ENCODE assay signal across 20 cellular contexts in genomic region chr11:18367431-18367830, GRCh38. TPM values are rescaled to one million over a fixed set of nuclear protein-coding genes. Genes with fewer than 3 reads are reported as not detected.
DNase-seq lines count a peak whose midpoint lies in the region; ATAC-seq and TF ChIP-seq lines count a peak whose summit lies in the region.
"Had no signal": no experiment of that assay in that cellular context is flagged by ENCODE, and none has a peak within 500 bp of the region (broad histone marks: within the 10 kb centered on the region; RNA-seq: fewer than 3 reads in every experiment).

No MANE protein-coding gene starts in this region.

- peaks cover 53% of the 10 kb centered on the region for H3K36me3 Mint-ChIP-seq in MCF 10A (ENCODE audit: insufficient read depth, unreplicated experiment)

- BruUV-seq in MCF 10A (replicated peaks; lab: Mats Ljungman, UMichigan) = no TSS peak
- no TSS peak for BruUV-seq in mammary epithelial cell (replicated peaks; lab: Mats Ljungman, UMichigan)

- peak; percentile 16 for DNase-seq in MCF 10A (ENCODE audit: unreplicated experiment)
- DNase-seq in mammary epithelial cell = no peak
- DNase-seq in SK-N-MC (ENCODE audit: low read depth, low spot score) = no peak
- DNase-seq in fibroblast of pulmonary artery (ENCODE audit: low read depth) = peak; percentile 25
- DNase-seq in putamen (ENCODE audit: low spot score) = no peak
- DNase-seq in NCI-H2029 (lab: John Stamatoyannopoulos, UW) = no peak
- DNase-seq: activated CD4-positive, alpha-beta T cell treated with anti-CD3 and anti-CD28 coated beads, Interleukin-2, amount 10 ng/mL, durations not matched to agents 24 days and 14 days; activated naive CD4-positive, alpha-beta T cell treated with anti-CD3 and anti-CD28 coated beads for 36 hours; activated T-cell treated with anti-CD3 and anti-CD28 coated beads for 4 hours; DMS79 treated with DMSO at 0.1 percent for 48 hours; NCI-H1048; NCI-H2081 treated with DMSO at 0.1 percent for 48 hours; NCI-H510A treated with DMSO at 0.1 percent for 48 hours had no signal

- 90% methylated on average over 3 of the region's 3 CpGs for whole genome bisulfite sequencing in mammary epithelial cell (ENCODE audit: low coverage, missing lambda C conversion rate)

- H3K4me3 ChIP-seq in mammary epithelial cell (replicated peaks in 1 of 3; ENCODE audit: insufficient read depth in 1 of 3, low read depth in 2 of 3, low read length in 3 of 3) = no peak overlapping the region
- no peak overlapping the region for H3K4me3 ChIP-seq in SK-N-MC
- no peak overlapping the region for H3K4me3 ChIP-seq in fibroblast of pulmonary artery (replicated peaks; ENCODE audit: low read depth, low read length)
- H3K4me3 ChIP-seq: vagina had no signal

- no peak overlapping the region for H3K27ac Mint-ChIP-seq in MCF 10A (ENCODE audit: low read depth, unreplicated experiment)
- H3K27ac Mint-ChIP-seq: activated CD4-positive, alpha-beta T cell treated with anti-CD3 and anti-CD28 coated beads, Interleukin-2, amount 10 ng/mL, durations not matched to agents 24 days and 14 days had no signal

- ATAC-seq in HG03108 (IDR thresholded peaks at IDR 0.05; ENCODE audit: unreplicated experiment) (no peak), HG02938 (IDR thresholded peaks at IDR 0.05; ENCODE audit: unreplicated experiment) (no peak)
- ATAC-seq: left lobe of liver had no signal

- H3K4me1 ChIP-seq in mammary epithelial cell (ENCODE audit: insufficient read depth, low read length) = peaks cover 3% of the 10 kb centered on the region
- H3K4me1 ChIP-seq: vagina had no signal

- in situ Hi-C loops in mammary epithelial cell (cut with MboI; ENCODE audit: low sequenced_read_pairs in 2 of 2) = no loop called here

- CTCF ChIA-PET in MCF 10A (lab: Yijun Ruan, JAX) (interaction anchor here (1.0 to 1.1 kb wide), 2 partner anchors 13 to 16 kb away, joined by 3 to 4 read pairs; no protein-coding TSS in a partner anchor), mammary epithelial cell (lab: Charles Lee; ENCODE audit: low non-redundant PET) (interaction anchor here (0.7 kb wide), 1 partner anchor 51 kb away, joined by 4 read pairs; no protein-coding TSS in a partner anchor)

- H3K9me3 ChIP-seq in mammary epithelial cell (replicated peaks; ENCODE audit: insufficient read depth, low read length) = no peaks in the 10 kb centered on the region
- no peaks in the 10 kb centered on the region for H3K9me3 ChIP-seq in SK-N-MC (ENCODE audit: low read depth, low read length)
- H3K9me3 ChIP-seq: vagina had no signal

- TF ChIP-seq CTCF in MCF 10A (IDR thresholded peaks at IDR 0.05; ENCODE audit: unreplicated experiment) (no peak), mammary epithelial cell (conservative IDR thresholded peaks at IDR 0.05 in 1 of 2, IDR thresholded peaks at IDR 0.05 in 1 of 2; ENCODE audit: extremely low read depth in 1 of 2, insufficient read depth in 1 of 2, low read depth in 1 of 2, low read length in 2 of 2) (no peak), fibroblast of pulmonary artery (IDR thresholded peaks at IDR 0.05; ENCODE audit: low read length, missing control alignments) (no peak)

- no peaks in the 10 kb centered on the region for H3K79me2 ChIP-seq in mammary epithelial cell (ENCODE audit: insufficient read depth, low read length)

- no peaks in the 10 kb centered on the region for H3K27me3 Mint-ChIP-seq in MCF 10A (ENCODE audit: insufficient read depth, unreplicated experiment)
- H3K27me3 Mint-ChIP-seq: activated CD4-positive, alpha-beta T cell treated with anti-CD3 and anti-CD28 coated beads, Interleukin-2, amount 10 ng/mL, durations not matched to agents 24 days and 14 days had no signal

- H3K27ac ChIP-seq in mammary epithelial cell (ENCODE audit: insufficient read depth, low read depth, low read length) (no peak overlapping the region), SK-N-MC (peak overlapping the region; percentile 98)
- H3K27ac ChIP-seq: vagina had no signal

- intact Hi-C loops in MCF 10A (cut with micrococcal nuclease) = no loop called here
- intact Hi-C loops in mammary epithelial cell (cut with micrococcal nuclease) = no loop called here

- POLR2A ChIA-PET in MCF 10A (lab: Yijun Ruan, JAX) = interaction anchor here (0.7 to 3.6 kb wide), 4 partner anchors 16 to 45 kb away, joined by 3 to 24 read pairs (median 4); partner anchors contain the start of genes GTF2H1, HPS5 and LDHA

- dilution Hi-C loops in mammary epithelial cell (cut with HindIII; ENCODE audit: low sequenced_read_pairs) = no loop called here

- H2AFZ ChIP-seq in mammary epithelial cell (ENCODE audit: low read depth, low read length) = no peak overlapping the region

- H3K4me2 ChIP-seq in mammary epithelial cell (ENCODE audit: insufficient read depth, low read depth, low read length) = no peak overlapping the region

- no peak overlapping the region for H3K4me3 Mint-ChIP-seq in MCF 10A (ENCODE audit: unreplicated experiment)
- H3K4me3 Mint-ChIP-seq: activated CD4-positive, alpha-beta T cell treated with anti-CD3 and anti-CD28 coated beads, Interleukin-2, amount 10 ng/mL, durations not matched to agents 24 days and 14 days; activated naive CD4-positive, alpha-beta T cell treated with anti-CD3 and anti-CD28 coated beads for 36 hours had no signal

- no peak overlapping the region for H3K9ac ChIP-seq in mammary epithelial cell (ENCODE audit: insufficient read depth, low read length)
- H3K9ac ChIP-seq in SK-N-MC (ENCODE audit: insufficient read length) = no peak overlapping the region

- no peaks in the 10 kb centered on the region for H4K20me1 ChIP-seq in mammary epithelial cell (ENCODE audit: insufficient read depth, low read length)

- H3K9me3 Mint-ChIP-seq in MCF 10A (ENCODE audit: unreplicated experiment) = no peaks in the 10 kb centered on the region
- H3K9me3 Mint-ChIP-seq: activated CD4-positive, alpha-beta T cell treated with anti-CD3 and anti-CD28 coated beads, Interleukin-2, amount 10 ng/mL, durations not matched to agents 24 days and 14 days; activated naive CD4-positive, alpha-beta T cell treated with anti-CD3 and anti-CD28 coated beads for 36 hours had no signal

- peaks cover 21% of the 10 kb centered on the region for H3K36me3 ChIP-seq in mammary epithelial cell (ENCODE audit: insufficient read depth, low read length)
- peaks cover 37% of the 10 kb centered on the region for H3K36me3 ChIP-seq in SK-N-MC (ENCODE audit: insufficient read depth, low read length)

- H3K4me1 Mint-ChIP-seq in MCF 10A (ENCODE audit: insufficient read depth, unreplicated experiment) = peaks cover 6% of the 10 kb centered on the region

- no peaks in the 10 kb centered on the region for H3K27me3 ChIP-seq in mammary epithelial cell (ENCODE audit: insufficient read depth, low read length)
- H3K27me3 ChIP-seq: vagina had no signal

RNA-seq across cellular contexts. Expression of gene LDHA, which starts 26.9 kb away (rescaled TPM):
- total RNA-seq in MCF 10A (2022) (516 and 739 TPM in 2 replicates), mammary epithelial cell (1,000 to 10,000 TPM in 1 of 2 donors, 100 to 1,000 TPM in 1; 834 to 2,207 TPM)
- 3,265 TPM for polyA plus RNA-seq in mammary epithelial cell
- polyA minus RNA-seq in mammary epithelial cell = 3,563 TPM

RNA-seq across cellular contexts. Expression of gene LDHC, which starts 44.7 kb away (rescaled TPM):
- total RNA-seq in MCF 10A (2022) (not detected in 2 replicates), mammary epithelial cell (under 1 TPM in 1 of 2 donors, not detected in 1; 0.33 TPM)
- polyA plus RNA-seq in mammary epithelial cell = 0.02 TPM
- not detected for polyA minus RNA-seq in mammary epithelial cell
- total RNA-seq: activated CD4-positive, alpha-beta T cell treated with anti-CD3 and anti-CD28 coated beads, Interleukin-2, amount 10 ng/mL, durations not matched to agents 24 days and 14 days; activated naive CD4-positive, alpha-beta T cell treated with anti-CD3 and anti-CD28 coated beads for 36 hours; astrocyte; frontal cortex; left lobe of liver; mononuclear cell; vagina had no signal

RNA-seq across cellular contexts. Expression of gene GTF2H1, which starts 45.1 kb away (rescaled TPM):
- total RNA-seq in MCF 10A (2022) (60.9 and 83.4 TPM in 2 replicates), mammary epithelial cell (10 to 100 TPM; 67.5 to 98.9 TPM)
- polyA plus RNA-seq in mammary epithelial cell = 39.2 TPM
- 10.6 TPM for polyA minus RNA-seq in mammary epithelial cell

RNA-seq across cellular contexts. Expression of gene HPS5, which starts 45.5 kb away (rescaled TPM):
- 23.6 and 31.8 TPM in 2 replicates for total RNA-seq in MCF 10A (2022)
- 100 to 1,000 TPM in 1 of 2 donors, 10 to 100 TPM in 1; 34.2 to 108 TPM for total RNA-seq in mammary epithelial cell
- 16.5 TPM for polyA plus RNA-seq in mammary epithelial cell
- polyA minus RNA-seq in mammary epithelial cell = 14.4 TPM

Comparison
In these comparisons a context has a peak if more than half of its experiments do, and no peak if none do; other contexts are left out.
1. DNase-seq: peak in MCF 10A (single experiment) and fibroblast of pulmonary artery (single experiment); none in mammary epithelial cell (single experiment), SK-N-MC (single experiment), putamen (single experiment) and NCI-H2029 (single experiment).